ENCODE assay signal across 9 cellular contexts in the genomic region with DNA sequence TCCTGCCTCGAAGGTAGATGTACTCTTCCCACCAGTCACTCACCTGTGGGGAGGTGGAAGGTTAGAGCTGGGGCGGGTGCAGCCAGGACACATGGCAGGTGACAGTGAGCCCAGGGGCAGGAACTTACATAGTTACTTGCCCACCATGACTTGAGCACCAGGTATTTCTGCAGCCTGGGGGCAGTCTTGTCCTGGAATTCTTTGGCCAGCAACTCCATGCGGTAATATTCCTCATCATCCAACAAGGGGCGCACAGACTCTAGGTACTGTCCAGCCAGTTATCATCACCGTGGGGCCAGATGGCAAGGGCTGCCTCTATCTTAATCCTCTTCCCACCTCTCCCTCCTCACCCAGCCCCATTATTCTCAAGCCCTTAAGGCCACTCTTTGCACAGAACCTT. TPM values are rescaled to one million over a fixed set of nuclear protein-coding genes. Genes with fewer than 3 reads are reported as not detected.
DNase-seq lines count a peak whose midpoint lies in the region; ATAC-seq and TF ChIP-seq lines count a peak whose summit lies in the region.
"Had no signal": no experiment of that assay in that cellular context is flagged by ENCODE, and none has a peak within 500 bp of the region (broad histone marks: within the 10 kb centered on the region; RNA-seq: fewer than 3 reads in every experiment).

No MANE protein-coding gene starts in this region.

- no peak overlapping the region for H3K27ac Mint-ChIP-seq in CD4-positive, alpha-beta memory T cell

- no peaks in the 10 kb centered on the region for H3K9me3 ChIP-seq in lower lobe of right lung
- H3K9me3 ChIP-seq in CD4-positive, alpha-beta memory T cell (ENCODE audit: control insufficient read depth in 1 of 2, low read length in 2 of 2): no peaks in the 10 kb centered on the region
- H3K9me3 ChIP-seq: esophagus muscularis mucosa had no signal

- H3K4me3 Mint-ChIP-seq in CD4-positive, alpha-beta memory T cell: no peak overlapping the region

- CTCF ChIA-PET in CD4-positive, alpha-beta memory T cell (lab: Charles Lee; ENCODE audit: partially characterized antibody): interaction anchor here (2.5 kb wide), 1 partner anchor 13 kb away, joined by 10 read pairs; the partner anchor contains the start of gene SYCE3

- peaks cover 3 to 25% (median 10%) of the 10 kb centered on the region in 4 donors for H3K4me1 Mint-ChIP-seq in CD4-positive, alpha-beta memory T cell

- peak; percentile 38 for DNase-seq in DMS114 treated with DMSO at 0.1 percent for 48 hours (lab: John Stamatoyannopoulos, UW; ENCODE audit: unreplicated experiment)
- peak; percentile 49 for DNase-seq in M059J (ENCODE audit: low read depth)
- DNase-seq in astrocyte of the spinal cord (ENCODE audit: low read depth, low spot score): peak; percentile 17
- DNase-seq in lower lobe of right lung: no peak
- no peak for DNase-seq in foreskin melanocyte
- DNase-seq in NCI-H1417 treated with DMSO at 0.1 percent for 48 hours (lab: John Stamatoyannopoulos, UW): no peak
- no peak for DNase-seq in CD4-positive, alpha-beta memory T cell

- H3K4me3 ChIP-seq in astrocyte of the spinal cord (ENCODE audit: low read depth, low read length) (no peak overlapping the region), lower lobe of right lung (no peak overlapping the region)
- H3K4me3 ChIP-seq in CD4-positive, alpha-beta memory T cell (ENCODE audit: low read length in 2 of 2): no peak overlapping the region
- H3K4me3 ChIP-seq: esophagus muscularis mucosa had no signal

- in situ Hi-C loops in astrocyte of the spinal cord (cut with HindIII; ENCODE audit: low sequenced_read_pairs): no loop called here

- TF ChIP-seq CTCF in astrocyte of the spinal cord (IDR thresholded peaks at IDR 0.05; ENCODE audit: low read depth, low read length) (peak; percentile 49), lower lobe of right lung (IDR thresholded peaks at IDR 0.05) (peak; percentile 17)

- H3K36me3 Mint-ChIP-seq in CD4-positive, alpha-beta memory T cell: peaks cover 10 to 20% of the 10 kb centered on the region in 2 donors

- no peaks in the 10 kb centered on the region for H3K27me3 ChIP-seq in lower lobe of right lung (ENCODE audit: low read depth)
- no peaks in the 10 kb centered on the region for H3K27me3 ChIP-seq in CD4-positive, alpha-beta memory T cell (ENCODE audit: insufficient read depth, low read length)

- H3K27me3 Mint-ChIP-seq in CD4-positive, alpha-beta memory T cell: no peaks in the 10 kb centered on the region

- peaks cover 2% of the 10 kb centered on the region for H3K4me1 ChIP-seq in lower lobe of right lung
- H3K4me1 ChIP-seq in CD4-positive, alpha-beta memory T cell (ENCODE audit: insufficient read depth, low read length): peaks cover 8% of the 10 kb centered on the region

- peaks cover 4% of the 10 kb centered on the region for H3K36me3 ChIP-seq in lower lobe of right lung
- peaks cover under 1% of the 10 kb centered on the region for H3K36me3 ChIP-seq in CD4-positive, alpha-beta memory T cell (ENCODE audit: insufficient read depth, low read length)

- intact Hi-C loops in lower lobe of right lung (cut with DNase I): no loop called here
- intact Hi-C loops in CD4-positive, alpha-beta memory T cell (cut with micrococcal nuclease): no loop called here

- H3K9me3 Mint-ChIP-seq in CD4-positive, alpha-beta memory T cell: no peaks in the 10 kb centered on the region

- POLR2A ChIA-PET in CD4-positive, alpha-beta memory T cell (lab: Charles Lee; ENCODE audit: partially characterized antibody): interaction anchor here (1.5 to 7.4 kb wide), 4 partner anchors 12 to 68 kb away, joined by 3 to 65 read pairs (median 8); partner anchors contain the start of genes LMF2, NCAPH2 and SYCE3

- H3K27ac ChIP-seq in lower lobe of right lung: no peak overlapping the region
- H3K27ac ChIP-seq in CD4-positive, alpha-beta memory T cell (ENCODE audit: low read depth, low read length): no peak overlapping the region
- H3K27ac ChIP-seq: esophagus muscularis mucosa had no signal

- ATAC-seq in lower lobe of right lung: no peak
- ATAC-seq in HG03469 (IDR thresholded peaks at IDR 0.05; ENCODE audit: unreplicated experiment): no peak

RNA-seq across cellular contexts. Expression of gene CPT1B, which starts 2.2 kb away (rescaled TPM):
- 2.2 and 2.4 TPM in 2 replicates for total RNA-seq in M059J (2014; rRNA removed; shearing (Covaris generic))
- total RNA-seq in lower lobe of right lung: 12.6 TPM
- 10 to 100 TPM; 68.0 to 70.0 TPM for total RNA-seq in CD4-positive, alpha-beta memory T cell
- 1 to 10 TPM in 1 of 2 donors, not detected in 1; 2.3 TPM for polyA plus RNA-seq in CD4-positive, alpha-beta memory T cell

RNA-seq across cellular contexts. Expression of gene CHKB, which starts 6.6 kb away (rescaled TPM):
- 14.3 and 18.6 TPM in 2 replicates for total RNA-seq in M059J (2014; rRNA removed; shearing (Covaris generic))
- total RNA-seq in lower lobe of right lung: 76.7 TPM
- total RNA-seq in CD4-positive, alpha-beta memory T cell: 100 to 1,000 TPM; 178 to 196 TPM
- 10 to 100 TPM; 30.7 to 40.3 TPM for polyA plus RNA-seq in CD4-positive, alpha-beta memory T cell

RNA-seq across cellular contexts. Expression of gene SYCE3, which starts 13.4 kb away (rescaled TPM):
- total RNA-seq in M059J (2014; rRNA removed; shearing (Covaris generic)): not detected in 2 replicates
- total RNA-seq in lower lobe of right lung: not detected
- not detected for total RNA-seq in CD4-positive, alpha-beta memory T cell
- polyA plus RNA-seq in CD4-positive, alpha-beta memory T cell: under 1 TPM in 1 of 2 donors, not detected in 1; 0.83 TPM
- total RNA-seq: esophagus muscularis mucosa had no signal

RNA-seq across cellular contexts. Expression of gene MAPK8IP2, which starts 24.5 kb away (rescaled TPM):
- 0.10 and 0.74 TPM in 2 replicates for total RNA-seq in M059J (2014; rRNA removed; shearing (Covaris generic))
- total RNA-seq in lower lobe of right lung: 1.7 TPM
- under 1 TPM; 0.22 to 0.49 TPM for total RNA-seq in CD4-positive, alpha-beta memory T cell
- not detected for polyA plus RNA-seq in CD4-positive, alpha-beta memory T cell

RNA-seq across cellular contexts. Expression of gene KLHDC7B, which starts 30.4 kb away (rescaled TPM):
- total RNA-seq in M059J (2014; rRNA removed; shearing (Covaris generic)): 0.02 and 0.37 TPM in 2 replicates
- total RNA-seq in lower lobe of right lung: 0.77 TPM
- total RNA-seq in CD4-positive, alpha-beta memory T cell: 1 to 10 TPM; 7.0 to 7.5 TPM
- 1 to 10 TPM; 4.3 to 7.5 TPM for polyA plus RNA-seq in CD4-positive, alpha-beta memory T cell

Comparison
In these comparisons a context has a peak if more than half of its experiments do, and no peak if none do; other contexts are left out.
1. DNase-seq: peak in DMS114 treated with DMSO at 0.1 percent for 48 hours (single experiment), M059J (single experiment) and astrocyte of the spinal cord (single experiment); none in lower lobe of right lung (single experiment), foreskin melanocyte (single experiment), NCI-H1417 treated with DMSO at 0.1 percent for 48 hours (single experiment) and CD4-positive, alpha-beta memory T cell (0 of 5).